In the genomic region with DNA sequence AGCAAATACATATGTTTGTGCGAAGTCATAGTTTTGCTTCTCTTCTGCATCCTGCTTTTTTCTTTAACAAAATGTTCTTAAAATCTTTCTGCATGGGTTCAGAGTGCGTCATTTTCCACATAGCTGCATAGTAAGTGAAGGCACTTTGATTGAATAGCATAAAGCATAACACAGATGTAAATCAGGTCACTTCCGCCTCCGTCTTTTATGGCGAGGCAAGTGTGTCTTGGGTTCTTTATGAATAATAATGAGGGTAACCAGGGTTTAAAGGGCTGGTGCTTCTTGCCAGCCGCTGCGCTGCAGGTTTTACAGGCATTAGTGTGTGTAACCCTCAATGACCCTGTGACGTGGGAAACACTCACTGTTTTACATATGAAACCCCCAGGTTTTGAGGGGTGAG, we compare ENCODE assay signal across 15 cellular contexts.
A peak's percentile ranks its signal among the peaks of the same experiment; 100 is the strongest.
DNase-seq lines count a peak whose midpoint lies in the region; ATAC-seq and TF ChIP-seq lines count a peak whose summit lies in the region.
"Had no signal": no experiment of that assay in that cellular context is flagged by ENCODE, and none has a peak within 500 bp of the region (broad histone marks: within the 10 kb centered on the region; RNA-seq: fewer than 3 reads in every experiment).

No MANE protein-coding gene starts in this region.

- H3K36me3 ChIP-seq in BLaER1 treated with 17β-estradiol and CSF1 and Interleukin-3, amounts not matched to agents 10 nM and 100 nM = 0 out of 22 replicates have a peak, but pooled peaks cover 0 to 3% (median 0%) of the 10 kb centered on the region in 11 experiments
- H3K36me3 ChIP-seq in aorta (ENCODE audit: control insufficient read depth in 1 of 2, insufficient read depth in 2 of 2, low read length in 1 of 2) = no peaks in the 10 kb centered on the region
- no peaks in the 10 kb centered on the region for H3K36me3 ChIP-seq in OCI-LY7 (ENCODE audit: insufficient read depth, low read length)

- no peaks in the 10 kb centered on the region for H3K79me2 ChIP-seq in OCI-LY7 (ENCODE audit: insufficient read depth, low read depth, low read length)

- H3K9me2 ChIP-seq in OCI-LY7 (ENCODE audit: insufficient read depth, low read length) = no peaks in the 10 kb centered on the region

- peaks cover 17 to 58% (median 52%) of the 10 kb centered on the region in 10 experiments for H3K4me1 ChIP-seq in BLaER1 treated with 17β-estradiol and CSF1 and Interleukin-3, amounts not matched to agents 10 nM and 100 nM
- H3K4me1 ChIP-seq in aorta (ENCODE audit: control insufficient read depth in 1 of 2, insufficient read depth in 2 of 2, low read length in 2 of 2) (no peaks in the 10 kb centered on the region), OCI-LY7 (ENCODE audit: insufficient read depth, low read length, poor library complexity, severe bottlenecking) (no peaks in the 10 kb centered on the region)
- H3K4me1 ChIP-seq: Caco-2 had no signal

- H3K4me3 ChIP-seq in BLaER1 treated with 17β-estradiol and CSF1 and Interleukin-3, amounts not matched to agents 10 nM and 100 nM = no peak overlapping the region
- H3K4me3 ChIP-seq in aorta (ENCODE audit: low read length in 2 of 2) = no peak overlapping the region
- H3K4me3 ChIP-seq in OCI-LY7 (ENCODE audit: low read depth, low read length, poor library complexity, severe bottlenecking) = no peak overlapping the region

- POLR2A ChIA-PET in OCI-LY7 (lab: Charles Lee) = interaction anchor here (1.1 kb wide), 1 partner anchor 9 kb away, joined by 3 read pairs; no protein-coding TSS in a partner anchor

- BruUV-seq in OCI-LY7 (replicated peaks; lab: Mats Ljungman, UMichigan) = no TSS peak

- H4K20me1 ChIP-seq in BLaER1 treated with 17β-estradiol and CSF1 and Interleukin-3, amounts not matched to agents 10 nM and 100 nM = no peaks in the 10 kb centered on the region
- no peaks in the 10 kb centered on the region for H4K20me1 ChIP-seq in OCI-LY7 (ENCODE audit: insufficient read depth, low read length)

- ATAC-seq in aorta (ENCODE audit: low FRiP score) = no peak
- ATAC-seq: CD8-positive, alpha-beta T cell; HCT116 had no signal

- peak overlapping the region in 10 of 11 experiments; percentile 13 to 63 (median 44); a peak in 17 of 22 replicates for H3K4me2 ChIP-seq in BLaER1 treated with 17β-estradiol and CSF1 and Interleukin-3, amounts not matched to agents 10 nM and 100 nM
- H3K4me2 ChIP-seq in OCI-LY7 (ENCODE audit: low read length) = no peak overlapping the region

- H3K9me3 ChIP-seq in BLaER1 treated with 17β-estradiol and CSF1 and Interleukin-3, amounts not matched to agents 10 nM and 100 nM (replicated peaks in 1 of 11) = peaks cover 0 to 15% (median 13%) of the 10 kb centered on the region in 11 experiments; a peak in 18 of 22 replicates
- H3K9me3 ChIP-seq in aorta (ENCODE audit: control insufficient read depth, low read length) (no peaks in the 10 kb centered on the region), OCI-LY7 (ENCODE audit: low read length) (no peaks in the 10 kb centered on the region)
- H3K9me3 ChIP-seq: Caco-2 had no signal

- intact Hi-C loops in aorta (cut with DNase I) (no loop called here), OCI-LY7 (cut with micrococcal nuclease; ENCODE audit: unreplicated experiment) (no loop called here)

- no peak overlapping the region for H3K27ac ChIP-seq in BLaER1 treated with 17β-estradiol and CSF1 and Interleukin-3, amounts not matched to agents 10 nM and 100 nM
- H3K27ac ChIP-seq in aorta (ENCODE audit: low read depth in 1 of 2, low read length in 2 of 2) = no peak overlapping the region
- no peak overlapping the region for H3K27ac ChIP-seq in OCI-LY7 (ENCODE audit: low read depth, low read length, poor library complexity, severe bottlenecking)
- H3K27ac ChIP-seq: C4-2B had no signal

- WGBS in aorta, 2 donors = 69 to 70% methylated on average over 8 of the region's 8 CpGs

- no peak overlapping the region for H3K9ac ChIP-seq in BLaER1 treated with 17β-estradiol and CSF1 and Interleukin-3, amounts not matched to agents 10 nM and 100 nM

- DNase-seq in NCI-H526 (lab: John Stamatoyannopoulos, UW) (peak; percentile 29 to 67), left kidney (ENCODE audit: low read depth, low spot score) (peak; percentile 59), SHP77 (lab: John Stamatoyannopoulos, UW) (no peak), aorta (no peak), OCI-LY7 (ENCODE audit: low spot score) (no peak), OCI-M1 (lab: John Stamatoyannopoulos, UW) (no peak)
- DNase-seq: Caco-2; CD4-positive, CD25-positive, alpha-beta regulatory T cell; CD8-positive, alpha-beta T cell; DMS153; DND-41; H9 had no signal

- no peak for TF ChIP-seq CTCF in OCI-LY7 (conservative IDR thresholded peaks at IDR 0.05; ENCODE audit: low read length)

- H3K27me3 ChIP-seq in BLaER1 treated with 17β-estradiol and CSF1 and Interleukin-3, amounts not matched to agents 10 nM and 100 nM = no peaks in the 10 kb centered on the region
- H3K27me3 ChIP-seq in aorta (ENCODE audit: control insufficient read depth in 1 of 2, insufficient read depth in 2 of 2, low read length in 1 of 2) = no peaks in the 10 kb centered on the region

- CTCF ChIA-PET in OCI-LY7 (lab: Charles Lee; ENCODE audit: unreplicated experiment) = no interaction called here

- no peak overlapping the region for H2AFZ ChIP-seq in OCI-LY7 (ENCODE audit: low read length)

Comparison
In these comparisons a context has a peak if more than half of its experiments do, and no peak if none do; other contexts are left out.
1. DNase-seq: peak in NCI-H526 (2 of 2) and left kidney (single experiment); none in SHP77 (0 of 2), aorta (0 of 2), OCI-LY7 (single experiment) and OCI-M1 (single experiment).